ENCODE assay signal across 8 cellular contexts in the genomic region with DNA sequence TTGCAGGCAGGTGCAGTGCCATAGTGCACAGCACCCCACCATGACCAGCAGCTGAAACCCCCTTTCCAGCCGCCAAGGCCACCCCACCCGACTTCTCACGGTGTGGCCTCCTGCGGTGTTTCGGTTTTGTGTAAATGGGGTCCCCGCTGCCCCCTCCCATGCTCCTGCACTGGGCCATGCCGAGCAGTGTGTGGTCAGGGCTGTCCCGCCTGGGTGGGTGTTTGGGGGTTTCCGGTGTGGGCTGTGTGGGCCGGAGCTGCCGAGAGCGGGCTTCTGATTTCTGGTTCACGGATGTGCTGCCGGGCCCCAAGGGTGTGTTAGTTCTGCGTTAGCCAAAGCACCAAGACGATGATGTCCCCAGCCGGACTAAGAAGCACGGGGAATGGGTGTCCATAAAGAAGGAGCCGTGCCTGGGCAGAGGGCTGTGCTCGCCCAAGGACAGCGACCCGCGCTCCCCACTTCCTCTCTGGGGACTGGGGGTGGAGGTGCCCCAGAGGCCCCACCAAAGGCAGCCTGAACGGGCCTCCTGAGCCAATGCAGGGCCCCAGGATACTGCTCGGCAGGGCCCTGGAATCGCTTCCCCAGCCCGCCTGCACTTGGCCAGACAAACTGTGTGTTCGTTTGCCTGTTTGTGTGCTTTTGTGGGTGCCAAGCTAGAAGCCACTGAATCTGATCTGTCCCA. TPM values are rescaled to one million over a fixed set of nuclear protein-coding genes. Genes with fewer than 3 reads are reported as not detected.
DNase-seq lines count a peak whose midpoint lies in the region; ATAC-seq, FAIRE-seq and TF ChIP-seq lines count a peak whose summit lies in the region.
"Not testable (repeated sequence)": the region's sequence is repeated elsewhere in the genome, so short reads cannot be mapped to it uniquely, and the experiment has no call there.

No MANE protein-coding gene starts in this region.

- DNase-seq in GM12892 (ENCODE audit: insufficient read length); GM19239 (ENCODE audit: insufficient read length, low spot score); GM12878 (ENCODE audit: low read depth, low spot score); stimulated activated naive B cell treated with anti-CD40 and anti-IgM and Interleukin-4, amounts not matched to agents 10 μg/mL and 1 μg/mL and 100 μg/mL, for 72 hours: not testable (repeated sequence)

- H3K9ac ChIP-seq in GM12878 (ENCODE audit: control insufficient read depth, insufficient read depth, low read length): not testable (repeated sequence)

- peak; percentile 24 for FAIRE-seq in GM12892 (lab: Jason Lieb, UNC)
- peak; percentile 4 for FAIRE-seq in GM19239 (lab: Jason Lieb, UNC)
- FAIRE-seq in GM12878 (lab: Jason Lieb, UNC): not testable (repeated sequence)

- BruUV-seq in GM12878 (replicated peaks; lab: Mats Ljungman, UMichigan): not testable (repeated sequence)

- not testable (repeated sequence) for H3K4me1 ChIP-seq in GM12878 (ENCODE audit: control insufficient read depth, insufficient read depth, low read length)

- CTCF ChIA-PET in GM12878 (lab: Yijun Ruan, JAX): not testable (repeated sequence)

- H4K20me1 ChIP-seq in GM12878 (ENCODE audit: control insufficient read depth, insufficient read depth): not testable (repeated sequence)

- SMC1A ChIA-PET in GM12878 (lab: Charles Lee; ENCODE audit: uncharacterized antibody, unreplicated experiment): not testable (repeated sequence)

- H3K79me2 ChIP-seq in GM12878 (ENCODE audit: control insufficient read depth, insufficient read depth, low read length): not testable (repeated sequence)

- not testable (repeated sequence) for H3K27ac Mint-ChIP-seq in stimulated activated naive B cell treated with anti-CD40 and anti-IgM and Interleukin-4, amounts not matched to agents 10 μg/mL and 1 μg/mL and 100 μg/mL, for 72 hours

- ATAC-seq in GM18868 (IDR thresholded peaks at IDR 0.05; ENCODE audit: unreplicated experiment) (peak; percentile 57), GM21515 (IDR thresholded peaks at IDR 0.05; ENCODE audit: unreplicated experiment) (peak; percentile 62), HG02763 (IDR thresholded peaks at IDR 0.05; ENCODE audit: unreplicated experiment) (peak; percentile 46), HG03175 (IDR thresholded peaks at IDR 0.05; ENCODE audit: unreplicated experiment) (peak; percentile 60), GM12878 (peak; percentile 81)
- peak; percentile 56 to 68 for ATAC-seq in stimulated activated naive B cell treated with anti-CD40 and anti-IgM and Interleukin-4, amounts not matched to agents 10 μg/mL and 1 μg/mL and 100 μg/mL, for 72 hours (replicated peaks)

- WGBS in GM12878 (ENCODE audit: insufficient coverage, insufficient replicate concordance, low lambda C conversion rate, missing lambda C conversion rate): no CpG with 5 or more reads among the region's 28 CpGs

- TF ChIP-seq CTCF in GM12878 (IDR thresholded peaks at IDR 0.05 in 2 of 3, conservative IDR thresholded peaks at IDR 0.05 in 1 of 3; ENCODE audit: control insufficient read depth in 2 of 3, extremely low read depth in 1 of 3, insufficient read depth in 1 of 3, low read depth in 3 of 3, low read length in 3 of 3): not testable (repeated sequence)

- POLR2A ChIA-PET in GM12878 (lab: Charles Lee): not testable (repeated sequence)

- H3K4me3 ChIP-seq in GM12878: not testable (repeated sequence)

- H3K27me3 Mint-ChIP-seq in stimulated activated naive B cell treated with anti-CD40 and anti-IgM and Interleukin-4, amounts not matched to agents 10 μg/mL and 1 μg/mL and 100 μg/mL, for 72 hours: not testable (repeated sequence)

- H3K36me3 ChIP-seq in GM12878 (ENCODE audit: control insufficient read depth in 2 of 2, insufficient read depth in 2 of 2, low read length in 1 of 2): not testable (repeated sequence)

- not testable (repeated sequence) for H3K4me2 ChIP-seq in GM12878 (ENCODE audit: control insufficient read depth, insufficient read depth)

- not testable (repeated sequence) for H3K27ac ChIP-seq in GM12878 (ENCODE audit: control insufficient read depth, insufficient read depth)

- not testable (repeated sequence) for H3K4me3 Mint-ChIP-seq in stimulated activated naive B cell treated with anti-CD40 and anti-IgM and Interleukin-4, amounts not matched to agents 10 μg/mL and 1 μg/mL and 100 μg/mL, for 72 hours

- H3K36me3 Mint-ChIP-seq in stimulated activated naive B cell treated with anti-CD40 and anti-IgM and Interleukin-4, amounts not matched to agents 10 μg/mL and 1 μg/mL and 100 μg/mL, for 72 hours: not testable (repeated sequence)

- RAD21 ChIA-PET in GM12878 (lab: Charles Lee; ENCODE audit: unreplicated experiment): not testable (repeated sequence)

- not testable (repeated sequence) for TF ChIP-seq RAD21 in GM12878 (IDR thresholded peaks at IDR 0.05; ENCODE audit: insufficient read depth, low read depth, low read length)

- not testable (repeated sequence) for H3K9me3 ChIP-seq in GM12878 (replicated peaks; ENCODE audit: control insufficient read depth, insufficient read depth, low read length)

- not testable (repeated sequence) for H3K9me3 Mint-ChIP-seq in stimulated activated naive B cell treated with anti-CD40 and anti-IgM and Interleukin-4, amounts not matched to agents 10 μg/mL and 1 μg/mL and 100 μg/mL, for 72 hours

- not testable (repeated sequence) for H3K27me3 ChIP-seq in GM12878 (replicated peaks in 1 of 2; ENCODE audit: control insufficient read depth in 2 of 2, insufficient read depth in 2 of 2, low read length in 1 of 2)

- TF ChIP-seq POLR2A in GM12892 (IDR thresholded peaks at IDR 0.05; ENCODE audit: low read depth, low read length); GM12878 (IDR thresholded peaks at IDR 0.05; ENCODE audit: low read depth, low read length): not testable (repeated sequence)

- H3K4me1 Mint-ChIP-seq in stimulated activated naive B cell treated with anti-CD40 and anti-IgM and Interleukin-4, amounts not matched to agents 10 μg/mL and 1 μg/mL and 100 μg/mL, for 72 hours: not testable (repeated sequence)

- not testable (repeated sequence) for TF ChIP-seq EP300 in GM12878 (IDR thresholded peaks at IDR 0.05; ENCODE audit: borderline replicate concordance in 1 of 2, control insufficient read depth in 1 of 2, low read depth in 2 of 2, low read length in 2 of 2)

- in situ Hi-C loops in GM12878 (cut with MboI): not testable (repeated sequence)

- intact Hi-C loops in GM12878 (cut with micrococcal nuclease; ENCODE audit: unreplicated experiment): not testable (repeated sequence)

- H2AFZ ChIP-seq in GM12878 (ENCODE audit: control insufficient read depth, low read depth, low read length): not testable (repeated sequence)

RNA-seq across cellular contexts. Expression of gene SIK1, which starts 45.9 kb away (rescaled TPM):
- 5.8 TPM for polyA plus RNA-seq in GM12892 (2012; ENCODE audit: missing spikeins)
- 10.5 and 12.9 TPM in 2 replicates for total RNA-seq in GM12878 (2013; cell fraction: nucleolus; rRNA removed)
- 0.16 and 0.40 TPM in 2 replicates for total RNA-seq in GM12878 (2014; rRNA removed)
- 0.83 and 1.5 TPM in 2 replicates for total RNA-seq in GM12878 (2014; rRNA removed; fragmentation: Illumina TruSeq; extraction: Trizol)
- 7.0 and 7.3 TPM in 2 replicates for total RNA-seq in GM12878 (2021)
- polyA plus RNA-seq in GM12878 (2011; ENCODE audit: low read depth): 0.75 TPM
- 3.1 and 3.6 TPM in 2 replicates for polyA plus RNA-seq in GM12878 (2011; rRNA removed)
- 0.33 and 1.8 TPM in 2 replicates for polyA plus RNA-seq in GM12878 (2011; cell fraction: cytosol; rRNA removed)
- 1.8 and 2.6 TPM in 2 replicates for polyA plus RNA-seq in GM12878 (2011; cell fraction: nucleus; rRNA removed)
- polyA plus RNA-seq in GM12878 (2012): 0.56 and 1.9 TPM in 2 replicates
- 5.5 and 8.3 TPM in 2 replicates for polyA plus RNA-seq in GM12878 (2014; fragmentation: Illumina TruSeq; extraction: Trizol)
- under 1 TPM; 0.03 to 0.05 TPM for polyA plus RNA-seq in GM12878 (2014; fragmentation: Nextera tagmentation; extraction: Ambion mirVana)
- polyA plus RNA-seq in GM12878 (2014; rRNA removed): 0.96 and 2.8 TPM in 2 replicates
- polyA plus RNA-seq in GM12878 (2016; fragmentation: Nextera tagmentation; extraction: Ambion mirVana): not detected
- polyA minus RNA-seq in GM12878 (2011; rRNA and poly(A)+ RNA removed): 1.5 and 2.9 TPM in 2 replicates
- polyA minus RNA-seq in GM12878 (2011; cell fraction: cytosol; rRNA and poly(A)+ RNA removed): 5.5 and 7.7 TPM in 2 replicates
- polyA minus RNA-seq in GM12878 (2011; cell fraction: nucleus; rRNA and poly(A)+ RNA removed): 1.8 and 6.9 TPM in 2 replicates
